ENCODE assay signal across 7 cellular contexts in genomic region chr16:30095166-30096078, GRCh38. TPM values are rescaled to one million over a fixed set of nuclear protein-coding genes. Genes with fewer than 3 reads are reported as not detected.
DNase-seq lines count a peak whose midpoint lies in the region; ATAC-seq and TF ChIP-seq lines count a peak whose summit lies in the region.

No MANE protein-coding gene starts in this region.

- intact Hi-C loops in activated T-helper 1 cell treated with anti-CD3 and anti-CD28 coated beads, Interleukin-12 subunit alpha, Interleukin-12 subunit beta, Interleukin-2, Interleukin-4 antibody, amounts not matched to agents 30 ng/mL and 10 ng/mL and 1 ng/mL, durations not matched to agents 14 hours and 24 hours and 36 hours (cut with micrococcal nuclease) = loop anchor here (1.0 kb wide), 3 partner anchors 19 to 555 kb away; partner anchors contain the start of genes ALDOA and PRR14

- DNase-seq in activated T-helper 1 cell treated with anti-CD3 and anti-CD28 coated beads, Interleukin-12 subunit alpha, Interleukin-12 subunit beta, Interleukin-2, Interleukin-4 antibody, amounts not matched to agents 30 ng/mL and 10 ng/mL and 1 ng/mL, durations not matched to agents 14 hours and 24 hours and 36 hours (ENCODE audit: low spot score) = no peak
- no peak for DNase-seq in stimulated activated naive B cell treated with anti-CD40 and anti-IgM and Interleukin-4, amounts not matched to agents 10 μg/mL and 1 μg/mL and 100 μg/mL, for 72 hours
- DNase-seq in AG08395 (ENCODE audit: low spot score) = no peak
- DNase-seq in effector CD8-positive, alpha-beta T cell (lab: John Stamatoyannopoulos, UW) = no peak

- peak overlapping the region; percentile 88 for H3K4me3 Mint-ChIP-seq in activated T-helper 1 cell treated with anti-CD3 and anti-CD28 coated beads, Interleukin-12 subunit alpha, Interleukin-12 subunit beta, Interleukin-2, Interleukin-4 antibody, amounts not matched to agents 30 ng/mL and 10 ng/mL and 1 ng/mL, durations not matched to agents 14 hours and 24 hours and 36 hours
- peak overlapping the region; percentile 91 to 95 for H3K4me3 Mint-ChIP-seq in stimulated activated naive B cell treated with anti-CD40 and anti-IgM and Interleukin-4, amounts not matched to agents 10 μg/mL and 1 μg/mL and 100 μg/mL, for 72 hours

- peaks cover 0 to 15% of the 10 kb centered on the region in 2 experiments; a peak in 1 of 3 replicates for H3K36me3 ChIP-seq in HEK293 (ENCODE audit: control insufficient read depth in 2 of 2, insufficient read depth in 1 of 2, low read length in 2 of 2)
- no peaks in the 10 kb centered on the region for H3K36me3 ChIP-seq in iPS-15b (ENCODE audit: control insufficient read depth, insufficient read depth, low read length)

- no peak for ATAC-seq in stimulated activated naive B cell treated with anti-CD40 and anti-IgM and Interleukin-4, amounts not matched to agents 10 μg/mL and 1 μg/mL and 100 μg/mL, for 72 hours (replicated peaks)
- ATAC-seq in GM21737 (IDR thresholded peaks at IDR 0.05; ENCODE audit: unreplicated experiment) = no peak

- no peak for TF ChIP-seq CTCF in HEK293 (tag by site-specific recombination; IDR thresholded peaks at IDR 0.05)

- H3K27ac ChIP-seq in HEK293 (ENCODE audit: extremely low read depth, low read depth, low read length) = no peak overlapping the region; the same call in 1 of the 2 replicates

- CTCF ChIA-PET in HEK293 (lab: Yijun Ruan, JAX) = interaction anchor here (0.6 to 5.0 kb wide), 4 partner anchors 17 to 520 kb away, joined by 3 to 38 read pairs (median 4); partner anchors contain the start of genes DCTPP1 and GDPD3

- no peaks in the 10 kb centered on the region for H3K27me3 ChIP-seq in iPS-15b (ENCODE audit: control insufficient read depth, insufficient read depth, low read length)

- peaks cover 15% of the 10 kb centered on the region for H3K36me3 Mint-ChIP-seq in activated T-helper 1 cell treated with anti-CD3 and anti-CD28 coated beads, Interleukin-12 subunit alpha, Interleukin-12 subunit beta, Interleukin-2, Interleukin-4 antibody, amounts not matched to agents 30 ng/mL and 10 ng/mL and 1 ng/mL, durations not matched to agents 14 hours and 24 hours and 36 hours (ENCODE audit: low read depth)
- H3K36me3 Mint-ChIP-seq in stimulated activated naive B cell treated with anti-CD40 and anti-IgM and Interleukin-4, amounts not matched to agents 10 μg/mL and 1 μg/mL and 100 μg/mL, for 72 hours = peaks cover 29 to 30% of the 10 kb centered on the region in 2 donors

- H3K4me3 ChIP-seq in HEK293 (ENCODE audit: low read depth, low read length) = peak overlapping the region; percentile 58
- peak overlapping the region; percentile 53 for H3K4me3 ChIP-seq in iPS-15b (ENCODE audit: low read depth, low read length)

- peak overlapping the region; percentile 88 for H3K27ac Mint-ChIP-seq in activated T-helper 1 cell treated with anti-CD3 and anti-CD28 coated beads, Interleukin-12 subunit alpha, Interleukin-12 subunit beta, Interleukin-2, Interleukin-4 antibody, amounts not matched to agents 30 ng/mL and 10 ng/mL and 1 ng/mL, durations not matched to agents 14 hours and 24 hours and 36 hours
- H3K27ac Mint-ChIP-seq in stimulated activated naive B cell treated with anti-CD40 and anti-IgM and Interleukin-4, amounts not matched to agents 10 μg/mL and 1 μg/mL and 100 μg/mL, for 72 hours = peak overlapping the region; percentile 96

- peaks cover 22% of the 10 kb centered on the region for H3K9me3 Mint-ChIP-seq in activated T-helper 1 cell treated with anti-CD3 and anti-CD28 coated beads, Interleukin-12 subunit alpha, Interleukin-12 subunit beta, Interleukin-2, Interleukin-4 antibody, amounts not matched to agents 30 ng/mL and 10 ng/mL and 1 ng/mL, durations not matched to agents 14 hours and 24 hours and 36 hours
- peaks cover 13% of the 10 kb centered on the region in 2 donors for H3K9me3 Mint-ChIP-seq in stimulated activated naive B cell treated with anti-CD40 and anti-IgM and Interleukin-4, amounts not matched to agents 10 μg/mL and 1 μg/mL and 100 μg/mL, for 72 hours

- H3K9ac ChIP-seq in iPS-15b (ENCODE audit: low read depth, low read length) = peak overlapping the region; percentile 54

- H3K27me3 Mint-ChIP-seq in activated T-helper 1 cell treated with anti-CD3 and anti-CD28 coated beads, Interleukin-12 subunit alpha, Interleukin-12 subunit beta, Interleukin-2, Interleukin-4 antibody, amounts not matched to agents 30 ng/mL and 10 ng/mL and 1 ng/mL, durations not matched to agents 14 hours and 24 hours and 36 hours (ENCODE audit: insufficient read depth) = no peaks in the 10 kb centered on the region
- H3K27me3 Mint-ChIP-seq in stimulated activated naive B cell treated with anti-CD40 and anti-IgM and Interleukin-4, amounts not matched to agents 10 μg/mL and 1 μg/mL and 100 μg/mL, for 72 hours = no peaks in the 10 kb centered on the region

- no peaks in the 10 kb centered on the region for H3K4me1 ChIP-seq in HEK293 (ENCODE audit: control insufficient read depth, insufficient read depth, low read length)
- no peaks in the 10 kb centered on the region for H3K4me1 ChIP-seq in iPS-15b (ENCODE audit: control insufficient read depth, insufficient read depth, low read length)

- H3K9me3 ChIP-seq in HEK293 (ENCODE audit: control insufficient read depth, insufficient read depth, low read depth, low read length) (no peaks in the 10 kb centered on the region), iPS-15b (ENCODE audit: control insufficient read depth, insufficient read depth, low read length) (peaks cover 13% of the 10 kb centered on the region)

- POLR2A ChIA-PET in HEK293 (lab: Yijun Ruan, JAX) = interaction anchor here (1.0 to 1.2 kb wide), 3 partner anchors 300 to 322 kb away, joined by 3 read pairs; partner anchors contain the start of genes ZNF48 and ZNF771

- H3K4me1 Mint-ChIP-seq in activated T-helper 1 cell treated with anti-CD3 and anti-CD28 coated beads, Interleukin-12 subunit alpha, Interleukin-12 subunit beta, Interleukin-2, Interleukin-4 antibody, amounts not matched to agents 30 ng/mL and 10 ng/mL and 1 ng/mL, durations not matched to agents 14 hours and 24 hours and 36 hours (ENCODE audit: low read depth) = peaks cover 32% of the 10 kb centered on the region
- H3K4me1 Mint-ChIP-seq in stimulated activated naive B cell treated with anti-CD40 and anti-IgM and Interleukin-4, amounts not matched to agents 10 μg/mL and 1 μg/mL and 100 μg/mL, for 72 hours = peaks cover 22 to 50% of the 10 kb centered on the region in 2 donors

TF ChIP-seq in HEK293, 187 proteins besides CTCF, POLR2A, EP300 and RAD21 (continues in another document):
- no peak for TF ChIP-seq ZNF112 (tag by site-specific recombination; IDR thresholded peaks at IDR 0.05)
- peak; percentile 83 for TF ChIP-seq EGR2 (tag by site-specific recombination; IDR thresholded peaks at IDR 0.05; ENCODE audit: low read depth)
- peak; percentile 40 for TF ChIP-seq GLIS2 (tag by site-specific recombination; IDR thresholded peaks at IDR 0.05)
- 0 out of 2 replicates have a peak, but pooled peaks have one; percentile 33 for TF ChIP-seq ZEB2 (tag by site-specific recombination; IDR thresholded peaks at IDR 0.05)
- TF ChIP-seq PBX3 (CRISPR knock-in tag; IDR thresholded peaks at IDR 0.05) = no peak
- TF ChIP-seq ZSCAN23 (tag by site-specific recombination; IDR thresholded peaks at IDR 0.05) = no peak
- TF ChIP-seq HOXD13 (CRISPR knock-in tag; IDR thresholded peaks at IDR 0.05; ENCODE audit: borderline replicate concordance) = 0 out of 2 replicates have a peak, but pooled peaks have one; percentile 16
- TF ChIP-seq OVOL3 (tag by site-specific recombination; IDR thresholded peaks at IDR 0.05) = no peak
- TF ChIP-seq SP2 (tag by site-specific recombination; IDR thresholded peaks at IDR 0.05) = 0 out of 2 replicates have a peak, but pooled peaks have one; percentile 1
- TF ChIP-seq ZNF785 (tag by site-specific recombination; IDR thresholded peaks at IDR 0.05) = no peak
- TF ChIP-seq KLF10 (tag by site-specific recombination; IDR thresholded peaks at IDR 0.05) = no peak
- 0 out of 2 replicates have a peak, but pooled peaks have one; percentile 17 for TF ChIP-seq ZNF600 (tag by site-specific recombination; IDR thresholded peaks at IDR 0.05)

RNA-seq across cellular contexts. Expression of gene YPEL3, which starts 0.6 kb away (rescaled TPM):
- total RNA-seq in activated T-helper 1 cell treated with anti-CD3 and anti-CD28 coated beads, Interleukin-12 subunit alpha, Interleukin-12 subunit beta, Interleukin-2, Interleukin-4 antibody, amounts not matched to agents 30 ng/mL and 10 ng/mL and 1 ng/mL, durations not matched to agents 14 hours and 24 hours and 36 hours = 14.5 and 15.1 TPM in 2 replicates

RNA-seq across cellular contexts. Expression of gene TBX6, which starts 3.7 kb away (rescaled TPM):
- total RNA-seq in activated T-helper 1 cell treated with anti-CD3 and anti-CD28 coated beads, Interleukin-12 subunit alpha, Interleukin-12 subunit beta, Interleukin-2, Interleukin-4 antibody, amounts not matched to agents 30 ng/mL and 10 ng/mL and 1 ng/mL, durations not matched to agents 14 hours and 24 hours and 36 hours = 1.6 and 1.8 TPM in 2 replicates

RNA-seq across cellular contexts. Expression of gene GDPD3, which starts 17.9 kb away (rescaled TPM):
- 4.3 and 6.3 TPM in 2 replicates for total RNA-seq in activated T-helper 1 cell treated with anti-CD3 and anti-CD28 coated beads, Interleukin-12 subunit alpha, Interleukin-12 subunit beta, Interleukin-2, Interleukin-4 antibody, amounts not matched to agents 30 ng/mL and 10 ng/mL and 1 ng/mL, durations not matched to agents 14 hours and 24 hours and 36 hours

RNA-seq across cellular contexts. Expression of gene PPP4C, which starts 19.6 kb away (rescaled TPM):
- 133 and 147 TPM in 2 replicates for total RNA-seq in activated T-helper 1 cell treated with anti-CD3 and anti-CD28 coated beads, Interleukin-12 subunit alpha, Interleukin-12 subunit beta, Interleukin-2, Interleukin-4 antibody, amounts not matched to agents 30 ng/mL and 10 ng/mL and 1 ng/mL, durations not matched to agents 14 hours and 24 hours and 36 hours

RNA-seq across cellular contexts. Expression of gene MAPK3, which starts 27.6 kb away (rescaled TPM):
- 53.7 and 58.3 TPM in 2 replicates for total RNA-seq in activated T-helper 1 cell treated with anti-CD3 and anti-CD28 coated beads, Interleukin-12 subunit alpha, Interleukin-12 subunit beta, Interleukin-2, Interleukin-4 antibody, amounts not matched to agents 30 ng/mL and 10 ng/mL and 1 ng/mL, durations not matched to agents 14 hours and 24 hours and 36 hours
